Comparison of ENCODE assay signal across 9 cellular contexts in the genomic region with DNA sequence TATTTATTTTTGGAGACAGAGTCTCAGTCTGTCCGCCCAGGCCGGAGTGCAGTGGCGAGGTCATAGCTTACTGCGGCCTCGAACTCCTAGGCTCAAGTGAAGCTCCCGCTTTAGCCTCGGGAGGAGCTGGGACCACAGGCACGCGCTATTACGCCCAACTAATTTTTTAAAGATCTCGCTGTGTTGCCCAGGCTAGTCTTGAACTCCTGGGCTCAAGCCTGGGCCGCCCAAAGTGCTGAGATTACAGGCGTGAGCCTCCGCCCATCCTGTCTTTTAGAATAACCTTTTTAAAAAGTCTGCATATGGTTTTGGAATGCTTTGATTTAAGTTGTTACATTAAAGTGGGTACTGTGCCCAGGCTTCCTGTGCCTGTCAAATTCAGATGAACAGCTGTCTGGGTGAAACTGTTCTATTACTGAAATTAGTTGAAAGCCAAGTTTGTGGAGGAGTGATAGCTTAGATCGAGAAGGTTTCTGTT. TPM values are rescaled to one million over a fixed set of nuclear protein-coding genes. Genes with fewer than 3 reads are reported as not detected.
DNase-seq lines count a peak whose midpoint lies in the region; ATAC-seq, FAIRE-seq and TF ChIP-seq lines count a peak whose summit lies in the region.
"Had no signal": no experiment of that assay in that cellular context is flagged by ENCODE, and none has a peak within 500 bp of the region (broad histone marks: within the 10 kb centered on the region; RNA-seq: fewer than 3 reads in every experiment).

No MANE protein-coding gene starts in this region.

- no peak overlapping the region for H2AFZ ChIP-seq in Loucy (ENCODE audit: low read length)

- H3K27ac Mint-ChIP-seq in CD8-positive, alpha-beta memory T cell = peak overlapping the region; percentile 98 to 100 (median 100)

- no peak for TF ChIP-seq CTCF in Loucy (conservative IDR thresholded peaks at IDR 0.05; ENCODE audit: low read length)

- no peak for FAIRE-seq in frontal cortex (lab: Jason Lieb, UNC)

- peaks cover 0 to 14% (median 3%) of the 10 kb centered on the region in 3 donors for H3K36me3 Mint-ChIP-seq in CD8-positive, alpha-beta memory T cell

- H4K20me1 ChIP-seq in Loucy (ENCODE audit: insufficient read depth, low read length, poor library complexity, severe bottlenecking) = peaks cover 45% of the 10 kb centered on the region

- CTCF ChIA-PET in CD8-positive, alpha-beta memory T cell (lab: Charles Lee) = no interaction called here

- H3K4me1 ChIP-seq in CD8-positive, alpha-beta memory T cell (ENCODE audit: insufficient read depth, low read length) = peaks cover 28% of the 10 kb centered on the region
- peaks cover 33% of the 10 kb centered on the region for H3K4me1 ChIP-seq in Loucy (ENCODE audit: insufficient read depth, low read length, poor library complexity, severe bottlenecking)
- H3K4me1 ChIP-seq in adipocyte (ENCODE audit: control insufficient read depth, insufficient read depth, low read length) = peaks cover 25% of the 10 kb centered on the region

- DNase-seq in CD8-positive, alpha-beta memory T cell = peak in 2 of 5 donors; percentile 21 to 54
- peak; percentile 34 for DNase-seq in adipocyte (ENCODE audit: low read depth)
- peak; percentile 22 for DNase-seq in kidney tubule cell (ENCODE audit: low spot score)
- DNase-seq in stimulated activated CD8-positive, alpha-beta memory T cell treated with anti-CD3 and anti-CD28 coated beads, Interleukin-12 subunit alpha, Interleukin-12 subunit beta, amount 100 ng/mL, for 1 hour (ENCODE audit: low read depth) = peak; percentile 6
- no peak for DNase-seq in mesenteric fat pad (ENCODE audit: low spot score)
- DNase-seq in frontal cortex (ENCODE audit: low spot score in 2 of 2) = no peak

- H3K36me3 ChIP-seq in CD8-positive, alpha-beta memory T cell (ENCODE audit: insufficient read depth, low read length) = no peaks in the 10 kb centered on the region
- no peaks in the 10 kb centered on the region for H3K36me3 ChIP-seq in Loucy (ENCODE audit: insufficient read depth, low read length)
- H3K36me3 ChIP-seq in adipocyte (ENCODE audit: control insufficient read depth, insufficient read depth, low read length, severe bottlenecking) = peaks cover 6% of the 10 kb centered on the region

- peak overlapping the region; percentile 99 for H3K27ac ChIP-seq in CD8-positive, alpha-beta memory T cell (ENCODE audit: low read depth, low read length)

- peaks cover 0 to 3% (median 0%) of the 10 kb centered on the region in 5 donors for H3K9me3 Mint-ChIP-seq in CD8-positive, alpha-beta memory T cell

- peaks cover 47% of the 10 kb centered on the region for H3K79me2 ChIP-seq in Loucy (ENCODE audit: insufficient read depth, low read length)

- peak overlapping the region; percentile 88 for H3K9ac ChIP-seq in Loucy (ENCODE audit: low read depth, low read length, poor library complexity, severe bottlenecking)
- peak overlapping the region; percentile 100 for H3K9ac ChIP-seq in adipocyte (ENCODE audit: low read length)

- H3F3A ChIP-seq in Loucy (ENCODE audit: low read depth) = peaks cover 3% of the 10 kb centered on the region; the same call in 1 of the 2 replicates

- peak overlapping the region; percentile 85 to 99 (median 98) for H3K4me3 Mint-ChIP-seq in CD8-positive, alpha-beta memory T cell

- peaks cover 4% of the 10 kb centered on the region in 2 donors for H3K27me3 Mint-ChIP-seq in CD8-positive, alpha-beta memory T cell

- H3K9me3 ChIP-seq in CD8-positive, alpha-beta memory T cell (ENCODE audit: low read length) = no peaks in the 10 kb centered on the region
- no peaks in the 10 kb centered on the region for H3K9me3 ChIP-seq in Loucy (ENCODE audit: insufficient read depth, low read depth, low read length)
- no peaks in the 10 kb centered on the region for H3K9me3 ChIP-seq in adipocyte (ENCODE audit: control insufficient read depth, low read length)

- H3K9me2 ChIP-seq in Loucy (replicated peaks; ENCODE audit: low read depth, low read length) = no peaks in the 10 kb centered on the region

- peak overlapping the region; percentile 80 for H3K4me2 ChIP-seq in Loucy (ENCODE audit: low read depth, low read length, poor library complexity, severe bottlenecking)

- peaks cover 39 to 53% (median 47%) of the 10 kb centered on the region in 3 donors for H3K4me1 Mint-ChIP-seq in CD8-positive, alpha-beta memory T cell

- H3K4me3 ChIP-seq in CD8-positive, alpha-beta memory T cell (ENCODE audit: low read length) = peak overlapping the region; percentile 98
- H3K4me3 ChIP-seq in Loucy (ENCODE audit: low read length, poor library complexity, severe bottlenecking) (peak overlapping the region; percentile 88), adipocyte (ENCODE audit: low read length) (peak overlapping the region; percentile 100)

- H3K27me3 ChIP-seq in CD8-positive, alpha-beta memory T cell (ENCODE audit: insufficient read depth, low read length, poor library complexity, severe bottlenecking) = no peaks in the 10 kb centered on the region
- H3K27me3 ChIP-seq in Loucy (ENCODE audit: insufficient read depth, low read length, poor library complexity, severe bottlenecking) (no peaks in the 10 kb centered on the region), adipocyte (replicated peaks; ENCODE audit: control insufficient read depth, insufficient read depth, low read length) (no peaks in the 10 kb centered on the region)

- POLR2A ChIA-PET in CD8-positive, alpha-beta memory T cell (lab: Charles Lee) = interaction anchor here (1.0 kb wide), 1 partner anchor 478 kb away, joined by 3 read pairs; the partner anchor contains the start of gene ZRANB3

- peak; percentile 31 for ATAC-seq in GM21717 (IDR thresholded peaks at IDR 0.05; ENCODE audit: unreplicated experiment)

RNA-seq across cellular contexts. Expression of gene RAB3GAP1, which starts 0.9 kb away (rescaled TPM):
- 10 to 100 TPM; 22.8 to 23.6 TPM for total RNA-seq in CD8-positive, alpha-beta memory T cell
- polyA plus RNA-seq in CD8-positive, alpha-beta memory T cell = 12.8 TPM
- 39.2 TPM for total RNA-seq in mesenteric fat pad
- total RNA-seq in frontal cortex = 61.1 TPM

RNA-seq across cellular contexts. Expression of gene MAP3K19, which starts 5.8 kb away (rescaled TPM):
- total RNA-seq in CD8-positive, alpha-beta memory T cell = not detected
- polyA plus RNA-seq in CD8-positive, alpha-beta memory T cell = not detected
- total RNA-seq in mesenteric fat pad (not detected), frontal cortex (0.41 TPM)
- total RNA-seq: LHCN-M2 had no signal

Comparison
In these comparisons a context has a peak if more than half of its experiments do, and no peak if none do; other contexts are left out.
1. DNase-seq: peak in adipocyte (single experiment), kidney tubule cell (single experiment) and stimulated activated CD8-positive, alpha-beta memory T cell treated with anti-CD3 and anti-CD28 coated beads, Interleukin-12 subunit alpha, Interleukin-12 subunit beta, amount 100 ng/mL, for 1 hour (single experiment); none in mesenteric fat pad (single experiment) and frontal cortex (0 of 2).
2. Peak in every context shown above with its lines, with median percentiles within 50 percentile points of each other: H3K4me3 ChIP-seq.